ENCODE assay signal across 27 cellular contexts in genomic region chr6:5079692-5080091, GRCh38. TPM values are rescaled to one million over a fixed set of nuclear protein-coding genes. Genes with fewer than 3 reads are reported as not detected.
"Had no signal": no experiment of that assay in that cellular context is flagged by ENCODE, and none has a peak within 500 bp of the region (broad histone marks: within the 10 kb centered on the region; RNA-seq: fewer than 3 reads in every experiment).

No MANE protein-coding gene starts in this region.

- H3K9me3 ChIP-seq: colonic mucosa, esophagus muscularis mucosa, esophagus squamous epithelium, gastrocnemius medialis, gastroesophageal sphincter, heart left ventricle, heart right ventricle had no signal

- H3K4me1 ChIP-seq: colonic mucosa, gastrocnemius medialis had no signal

- ATAC-seq: effector memory CD8-positive, alpha-beta T cell; esophagus mucosa; foreskin keratinocyte; gastrocnemius medialis; gastroesophageal sphincter; heart left ventricle; heart right ventricle had no signal

- H3K27ac ChIP-seq: colonic mucosa, coronary artery, dorsolateral prefrontal cortex, epithelial cell of prostate, esophagus muscularis mucosa, esophagus squamous epithelium, foreskin keratinocyte, gastrocnemius medialis, gastroesophageal sphincter, heart left ventricle, heart right ventricle had no signal

- H3K4me3 ChIP-seq: colonic mucosa, coronary artery, dorsolateral prefrontal cortex, esophagus muscularis mucosa, esophagus squamous epithelium, gastrocnemius medialis, gastroesophageal sphincter, heart left ventricle, heart right ventricle had no signal

- FAIRE-seq: colon, endometrium, frontal cortex had no signal

- DNase-seq: colonic mucosa; cortex of kidney; dermis blood vessel endothelial cell; dorsolateral prefrontal cortex; effector CD4-positive, alpha-beta T cell; effector CD8-positive, alpha-beta T cell; effector memory CD4-positive, alpha-beta T cell; effector memory CD8-positive, alpha-beta T cell; endodermal cell; erythroblast; esophagus squamous epithelium; foreskin fibroblast; foreskin keratinocyte; foreskin melanocyte; gastrocnemius medialis; glutamatergic neuron; head of caudate nucleus; heart left ventricle; heart right ventricle had no signal

- H3K36me3 ChIP-seq: colonic mucosa, esophagus muscularis mucosa, esophagus squamous epithelium, gastrocnemius medialis, gastroesophageal sphincter, heart left ventricle, heart right ventricle had no signal

- H3K27me3 ChIP-seq: colonic mucosa, dorsolateral prefrontal cortex, esophagus muscularis mucosa, gastroesophageal sphincter had no signal

RNA-seq across cellular contexts. Expression of gene PPP1R3G, which starts 5.4 kb away (rescaled TPM):
- total RNA-seq: endodermal cell had no signal
